In genomic region chr1:16208270-16208987, GRCh38 we compare ENCODE assay signal across 1 cellular context.
TF ChIP-seq lines count a peak whose summit lies in the region.

No MANE protein-coding gene starts in this region.

TF ChIP-seq in K562, 482 proteins besides CTCF, POLR2A, EP300 and RAD21 (continued from another document and continues in another):
- TF ChIP-seq ZNF512 (tag; IDR thresholded peaks at IDR 0.05) (no peak), GABPB1 (CRISPR knock-in tag; IDR thresholded peaks at IDR 0.05) (no peak), ZNF197 (CRISPR knock-in tag; IDR thresholded peaks at IDR 0.05; ENCODE audit: low read depth) (no peak), EHMT2 (IDR thresholded peaks at IDR 0.05) (no peak), ZNF395 (CRISPR knock-in tag; IDR thresholded peaks at IDR 0.05) (0 out of 2 replicates have a peak, but pooled peaks have one; percentile 2), SMAD3 (CRISPR knock-in tag; conservative IDR thresholded peaks at IDR 0.05) (no peak), BHLHE40 (IDR thresholded peaks at IDR 0.05; ENCODE audit: low read length) (peak; percentile 7; the same call in 1 of the 2 replicates), CREBBP (IDR thresholded peaks at IDR 0.05; ENCODE audit: low read depth, low read length) (no peak), RAD51 (IDR thresholded peaks at IDR 0.05; ENCODE audit: borderline replicate concordance, low read depth) (no peak), FOSL1 (tag; conservative IDR thresholded peaks at IDR 0.05) (peak; percentile 90), SMAD4 (CRISPR knock-in tag; conservative IDR thresholded peaks at IDR 0.05) (no peak), ZNF165 (CRISPR knock-in tag; IDR thresholded peaks at IDR 0.05; ENCODE audit: borderline replicate concordance) (no peak), PPARD (CRISPR knock-in tag; IDR thresholded peaks at IDR 0.05) (no peak), MCM2 (IDR thresholded peaks at IDR 0.05; ENCODE audit: low read depth) (no peak), EZH2 (IDR thresholded peaks at IDR 0.05; ENCODE audit: borderline replicate concordance, low read depth, low read length) (no peak), ZNF584 (CRISPR knock-in tag; IDR thresholded peaks at IDR 0.05; ENCODE audit: low read depth) (no peak), ZNF217 (CRISPR knock-in tag; IDR thresholded peaks at IDR 0.05) (no peak), PRMT5 (CRISPR knock-in tag; IDR thresholded peaks at IDR 0.05) (no peak), SREBF2 (CRISPR knock-in tag; IDR thresholded peaks at IDR 0.05) (no peak), SIN3B (IDR thresholded peaks at IDR 0.05; ENCODE audit: low read depth) (no peak), JUN (IDR thresholded peaks at IDR 0.05; ENCODE audit: borderline replicate concordance, low read depth, low read length) (peak; percentile 56; the same call in 1 of the 2 replicates), JUN (CRISPR knock-in tag; IDR thresholded peaks at IDR 0.05; ENCODE audit: borderline replicate concordance) (no peak), ZNF740 (CRISPR knock-in tag; IDR thresholded peaks at IDR 0.05) (no peak), ZNF740 (tag; IDR thresholded peaks at IDR 0.05) (no peak), ELF2 (CRISPR knock-in tag; IDR thresholded peaks at IDR 0.05) (no peak), RFX5 (IDR thresholded peaks at IDR 0.05; ENCODE audit: low read depth, low read length) (no peak), SMARCC2 (IDR thresholded peaks at IDR 0.05; ENCODE audit: low read depth) (no peak), TSHZ1 (CRISPR knock-in tag; IDR thresholded peaks at IDR 0.05) (no peak), NR2C1 (IDR thresholded peaks at IDR 0.05) (no peak), NR2C1 (tag; IDR thresholded peaks at IDR 0.05) (no peak), MTA3 (IDR thresholded peaks at IDR 0.05; ENCODE audit: borderline replicate concordance) (no peak), STAT5B (CRISPR knock-in tag; IDR thresholded peaks at IDR 0.05) (no peak), KAT2B (IDR thresholded peaks at IDR 0.05; ENCODE audit: low read depth, low read length) (no peak), ZC3H8 (IDR thresholded peaks at IDR 0.05) (no peak), DLX4 (CRISPR knock-in tag; IDR thresholded peaks at IDR 0.05) (no peak), SP2 (IDR thresholded peaks at IDR 0.05; ENCODE audit: extremely low read depth, low read depth, low read length, poor library complexity, severe bottlenecking) (no peak), ZBTB17 (CRISPR knock-in tag; IDR thresholded peaks at IDR 0.05) (no peak; the same call in 1 of the 2 replicates), NFATC3 (IDR thresholded peaks at IDR 0.05) (no peak), BCLAF1 (IDR thresholded peaks at IDR 0.05; ENCODE audit: borderline replicate concordance in 1 of 2, control insufficient read depth in 1 of 2, low read depth in 2 of 2, low read length in 1 of 2) (no peak), ETV6 (IDR thresholded peaks at IDR 0.05; ENCODE audit: borderline replicate concordance in 1 of 2, low read depth in 2 of 2, low read length in 1 of 2) (no peak), ETV6 (CRISPR knock-in tag; IDR thresholded peaks at IDR 0.05; ENCODE audit: borderline replicate concordance) (no peak), ZNF561 (CRISPR knock-in tag; conservative IDR thresholded peaks at IDR 0.05) (no peak), ZNF780A (CRISPR knock-in tag; IDR thresholded peaks at IDR 0.05) (no peak), ZNF133 (CRISPR knock-in tag; IDR thresholded peaks at IDR 0.05) (no peak), HMGXB4 (CRISPR knock-in tag; IDR thresholded peaks at IDR 0.05) (no peak), HNRNPUL1 (IDR thresholded peaks at IDR 0.05; ENCODE audit: low read length) (no peak), MYC (IDR thresholded peaks at IDR 0.05; ENCODE audit: low read depth, low read length) (no peak; the same call in 1 of the 2 replicates), MYC (CRISPR knock-in tag; IDR thresholded peaks at IDR 0.05; ENCODE audit: borderline replicate concordance, low read depth) (no peak), ZC3H4 (CRISPR knock-in tag; IDR thresholded peaks at IDR 0.05; ENCODE audit: borderline replicate concordance) (no peak), ZNF655 (CRISPR knock-in tag; IDR thresholded peaks at IDR 0.05) (no peak), NONO (IDR thresholded peaks at IDR 0.05; ENCODE audit: low read depth in 2 of 2, low read length in 1 of 2) (no peak), RBM22 (IDR thresholded peaks at IDR 0.05; ENCODE audit: low read depth, low read length, poor library complexity, severe bottlenecking) (no peak), PYGO2 (tag; IDR thresholded peaks at IDR 0.05) (no peak), SFPQ (IDR thresholded peaks at IDR 0.05; ENCODE audit: low read depth, low read length) (no peak), NFRKB (IDR thresholded peaks at IDR 0.05; ENCODE audit: low read depth) (no peak), THAP7 (CRISPR knock-in tag; IDR thresholded peaks at IDR 0.05) (no peak), ZBED1 (IDR thresholded peaks at IDR 0.05) (no peak)
